In the genomic region with DNA sequence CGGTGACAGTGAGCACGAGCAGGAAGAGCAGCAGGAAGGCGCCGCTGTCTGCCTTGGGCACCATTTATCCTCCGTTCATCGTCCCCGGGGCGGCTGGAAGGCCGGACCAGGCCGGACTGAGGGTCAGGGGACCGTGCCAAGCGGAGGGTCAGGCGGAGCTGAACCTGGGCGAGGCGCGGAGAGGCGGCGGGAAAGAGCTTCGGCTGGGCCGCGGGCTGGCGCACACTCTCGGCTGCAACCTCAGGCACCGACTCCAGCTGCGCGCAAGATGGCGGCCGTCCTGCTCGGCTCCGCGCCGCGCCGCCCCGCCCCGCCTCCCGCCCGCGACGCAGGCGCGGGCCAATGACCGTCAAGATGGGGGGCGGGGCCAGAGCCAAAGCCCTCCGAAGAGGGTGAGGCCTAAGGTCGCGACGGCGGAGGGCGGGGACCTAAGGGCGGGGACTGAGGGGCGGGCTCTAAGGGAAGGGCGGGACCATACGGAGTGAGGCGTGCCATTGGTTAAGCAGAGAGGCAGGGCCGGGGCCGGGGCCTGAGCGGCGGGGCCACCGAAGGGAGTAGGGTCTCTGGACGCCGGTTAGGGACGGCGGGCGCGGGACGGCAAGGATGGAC, we compare ENCODE assay signal across 9 cellular contexts.
DNase-seq lines count a peak whose midpoint lies in the region; ATAC-seq, FAIRE-seq and TF ChIP-seq lines count a peak whose summit lies in the region.
"Had no signal": no experiment of that assay in that cellular context is flagged by ENCODE, and none has a peak within 500 bp of the region (broad histone marks: within the 10 kb centered on the region; RNA-seq: fewer than 3 reads in every experiment).

A gene with protein sequence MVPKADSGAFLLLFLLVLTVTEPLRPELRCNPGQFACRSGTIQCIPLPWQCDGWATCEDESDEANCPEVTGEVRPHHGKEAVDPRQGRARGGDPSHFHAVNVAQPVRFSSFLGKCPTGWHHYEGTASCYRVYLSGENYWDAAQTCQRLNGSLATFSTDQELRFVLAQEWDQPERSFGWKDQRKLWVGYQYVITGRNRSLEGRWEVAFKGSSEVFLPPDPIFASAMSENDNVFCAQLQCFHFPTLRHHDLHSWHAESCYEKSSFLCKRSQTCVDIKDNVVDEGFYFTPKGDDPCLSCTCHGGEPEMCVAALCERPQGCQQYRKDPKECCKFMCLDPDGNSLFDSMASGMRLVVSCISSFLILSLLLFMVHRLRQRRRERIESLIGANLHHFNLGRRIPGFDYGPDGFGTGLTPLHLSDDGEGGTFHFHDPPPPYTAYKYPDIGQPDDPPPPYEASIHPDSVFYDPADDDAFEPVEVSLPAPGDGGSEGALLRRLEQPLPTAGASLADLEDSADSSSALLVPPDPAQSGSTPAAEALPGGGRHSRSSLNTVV (minus strand): TSS at position 270 of the 609 bp plus-strand sequence. CDS start 206 bp downstream, at position 64.

- no peak for TF ChIP-seq CTCF in choroid plexus epithelial cell (conservative IDR thresholded peaks at IDR 0.05; ENCODE audit: low read depth, low read length)

- H3K4me3 ChIP-seq in choroid plexus epithelial cell (ENCODE audit: low read depth, low read length): peak within 1 kb of the TSS; percentile 95

- DNase-seq in Ammon's horn (ENCODE audit: low spot score) (peak; percentile 99), GM19239 (ENCODE audit: insufficient read length, low spot score) (peak; percentile 98), NCI-H524 treated with DMSO at 0.1 percent for 48 hours (lab: John Stamatoyannopoulos, UW) (peak; percentile 82), choroid plexus epithelial cell (ENCODE audit: low read depth) (peak; percentile 98), kidney tubule cell (ENCODE audit: low spot score) (peak; percentile 96)
- peak; percentile 97 to 99 for DNase-seq in activated CD4-positive, alpha-beta T cell treated with anti-CD3 and anti-CD28 coated beads for 4 hours
- peak; percentile 93 to 94 for DNase-seq in stimulated activated CD4-positive, alpha-beta T cell treated with anti-CD3 and anti-CD28 coated beads, Interleukin-1b, Interleukin-23, amount 100 ng/mL, for 1 hour (ENCODE audit: low read depth in 2 of 2)

- peak; percentile 95 for FAIRE-seq in GM19239 (lab: Jason Lieb, UNC)
- FAIRE-seq: TTC549 had no signal

- ATAC-seq in HG03442 (IDR thresholded peaks at IDR 0.05; ENCODE audit: unreplicated experiment): peak; percentile 75

Comparison
In these comparisons a context has a peak if more than half of its experiments do, and no peak if none do; other contexts are left out.
1. Peak in every context shown above with its lines: DNase-seq, ATAC-seq and H3K4me3 ChIP-seq.